In genomic region chr12:92145481-92145730, GRCh38 we compare ENCODE assay signal across 8 cellular contexts.
A peak's percentile ranks its signal among the peaks of the same experiment; 100 is the strongest.
DNase-seq lines count a peak whose midpoint lies in the region; ATAC-seq and TF ChIP-seq lines count a peak whose summit lies in the region.

No MANE protein-coding gene starts in this region.

- peak overlapping the region; percentile 79 for H3K4me3 ChIP-seq in neuron (ENCODE audit: low read length)

- TF ChIP-seq CTCF in RWPE1 (conservative IDR thresholded peaks at IDR 0.05; ENCODE audit: low read depth), result no peak

- no peaks in the 10 kb centered on the region for H3K27me3 ChIP-seq in neuron (ENCODE audit: insufficient read depth, low read length)

- no peak for ATAC-seq in GM18867 (IDR thresholded peaks at IDR 0.05; ENCODE audit: unreplicated experiment)

- H3K9me3 ChIP-seq in neuron (ENCODE audit: low read length), result no peaks in the 10 kb centered on the region

- H3K27ac ChIP-seq in RWPE1, result peak overlapping the region; percentile 98
- peak overlapping the region; percentile 98 for H3K27ac ChIP-seq in epithelial cell of prostate

- peaks cover 18% of the 10 kb centered on the region for H3K4me1 ChIP-seq in neuron (ENCODE audit: insufficient read depth, low read length)

- H2AFZ ChIP-seq in neuron (ENCODE audit: low read depth, low read length), result no peak overlapping the region

- POLR2A ChIA-PET in RWPE1 (lab: Yijun Ruan, JAX; ENCODE audit: low non-redundant PET), result interaction anchor here (0.6 to 1.6 kb wide), 7 partner anchors 17 to 408 kb away, joined by 3 to 8 read pairs (median 4); no protein-coding TSS in a partner anchor

- peak; percentile 15 for DNase-seq in stimulated activated CD8-positive, alpha-beta memory T cell treated with anti-CD3 and anti-CD28 coated beads, Interleukin-12 subunit alpha, Interleukin-12 subunit beta, amount 100 ng/mL, for 1 hour (ENCODE audit: low read depth)
- no peak for DNase-seq in stimulated activated CD8-positive, alpha-beta memory T cell treated with anti-CD3 and anti-CD28 coated beads, Interleukin-4, amount 100 ng/mL, for 48 hours
- DNase-seq in RWPE1 (ENCODE audit: low spot score) (no peak), epithelial cell of prostate (ENCODE audit: low read depth, low spot score) (no peak), NCI-H2171 treated with DMSO at 0.1 percent for 48 hours (lab: John Stamatoyannopoulos, UW) (no peak), COLO829 (ENCODE audit: low spot score) (no peak)

- H3K36me3 ChIP-seq in neuron (ENCODE audit: insufficient read depth, low read length), result peaks cover 34% of the 10 kb centered on the region

- CTCF ChIA-PET in RWPE1 (lab: Yijun Ruan, JAX), result interaction anchor here (0.5 to 0.7 kb wide), 5 partner anchors 82 to 1017 kb away, joined by 3 to 5 read pairs (median 3); no protein-coding TSS in a partner anchor
